ENCODE assay signal across 30 cellular contexts in genomic region chr6:89251170-89251569, GRCh38. TPM values are rescaled to one million over a fixed set of nuclear protein-coding genes. Genes with fewer than 3 reads are reported as not detected.
"Had no signal": no experiment of that assay in that cellular context is flagged by ENCODE, and none has a peak within 500 bp of the region (broad histone marks: within the 10 kb centered on the region; RNA-seq: fewer than 3 reads in every experiment).

No MANE protein-coding gene starts in this region.

- H3K4me1 ChIP-seq: ascending aorta, heart right ventricle, pancreas, psoas muscle, stomach, thyroid gland, upper lobe of right lung had no signal

- H3K9me3 ChIP-seq: ascending aorta, heart right ventricle, pancreas, psoas muscle, stomach, thyroid gland, upper lobe of right lung had no signal

- ATAC-seq: left ventricle myocardium superior; naive thymus-derived CD4-positive, alpha-beta T cell; pancreas; psoas muscle; right cardiac atrium; stimulated activated naive B cell treated with anti-CD40 and anti-IgM and Interleukin-4, amounts not matched to agents 10 μg/mL and 1 μg/mL and 100 μg/mL, for 72 hours; upper lobe of right lung had no signal

- H3K27me3 ChIP-seq: ascending aorta, brain microvascular endothelial cell, heart right ventricle, pancreas, stomach, thyroid gland, upper lobe of right lung had no signal

- H3K4me3 ChIP-seq: ascending aorta, heart right ventricle, pancreas, psoas muscle, stomach, thyroid gland, upper lobe of right lung had no signal

- H3K36me3 ChIP-seq: ascending aorta, brain microvascular endothelial cell, heart right ventricle, pancreas, stomach, thyroid gland, upper lobe of right lung had no signal

- H3K27ac ChIP-seq: ascending aorta, brain microvascular endothelial cell, heart right ventricle, pancreas, psoas muscle, stomach, thyroid gland, upper lobe of right lung, VCaP had no signal

- DNase-seq: activated CD4-positive, alpha-beta T cell treated with anti-CD3 and anti-CD28 coated beads for 4 hours; activated CD4-positive, alpha-beta T cell treated with anti-CD3 and anti-CD28 coated beads, Interleukin-2, amount 50 U/mL, for 4 hours; activated gamma-delta T cell; activated naive CD4-positive, alpha-beta T cell treated with anti-CD3 and anti-CD28 coated beads, Interleukin-2, amount 10 ng/mL, durations not matched to agents 7 days and 5 days; activated naive CD8-positive, alpha-beta T cell treated with anti-CD3 and anti-CD28 coated beads, Interleukin-2, amount 10 ng/mL, durations not matched to agents 7 days and 5 days; activated T-cell treated with anti-CD3 and anti-CD28 coated beads, Interleukin-2, amount 50 U/mL, for 1 hour; brain microvascular endothelial cell; central memory CD4-positive, alpha-beta T cell; effector CD8-positive, alpha-beta T cell; erythroblast; foreskin melanocyte; heart right ventricle; left ventricle myocardium superior; midbrain; naive thymus-derived CD4-positive, alpha-beta T cell; pancreas; psoas muscle; right cardiac atrium; stimulated activated CD4-positive, alpha-beta T cell treated with anti-CD3 and anti-CD28 coated beads, Interleukin-15, amount 100 ng/mL, for 24 hours; stimulated activated CD4-positive, alpha-beta T cell treated with anti-CD3 and anti-CD28 coated beads, Interleukin-2, amount 100 ng/mL, for 24 hours; stimulated activated naive B cell treated with anti-CD40 and anti-IgM and Interleukin-4, amounts not matched to agents 10 μg/mL and 1 μg/mL and 100 μg/mL, for 72 hours; stomach; T-helper 9 cell; thyroid gland; upper lobe of right lung had no signal

RNA-seq across cellular contexts. Expression of gene GABRR1, which starts 34.0 kb away (rescaled TPM):
- total RNA-seq: activated naive CD8-positive, alpha-beta T cell treated with anti-CD3 and anti-CD28 coated beads, Interleukin-2, amount 10 ng/mL, durations not matched to agents 7 days and 5 days; activated T-helper 1 cell treated with anti-CD3 and anti-CD28 coated beads, Interleukin-12 subunit alpha, Interleukin-12 subunit beta, Interleukin-2, Interleukin-4 antibody, amounts not matched to agents 30 ng/mL and 10 ng/mL and 1 ng/mL, durations not matched to agents 14 hours and 24 hours and 36 hours; ascending aorta; glomerular endothelial cell; heart right ventricle; left ventricle myocardium superior; naive thymus-derived CD4-positive, alpha-beta T cell; pancreas; right cardiac atrium; T-helper 1 cell treated with Interleukin-12 subunit alpha and Interleukin-12 subunit beta and Interleukin-4 antibody, amounts not matched to agents 30 ng/mL and 1 ng/mL, for 36 hours; thyroid gland; upper lobe of right lung had no signal
